In the genomic region with DNA sequence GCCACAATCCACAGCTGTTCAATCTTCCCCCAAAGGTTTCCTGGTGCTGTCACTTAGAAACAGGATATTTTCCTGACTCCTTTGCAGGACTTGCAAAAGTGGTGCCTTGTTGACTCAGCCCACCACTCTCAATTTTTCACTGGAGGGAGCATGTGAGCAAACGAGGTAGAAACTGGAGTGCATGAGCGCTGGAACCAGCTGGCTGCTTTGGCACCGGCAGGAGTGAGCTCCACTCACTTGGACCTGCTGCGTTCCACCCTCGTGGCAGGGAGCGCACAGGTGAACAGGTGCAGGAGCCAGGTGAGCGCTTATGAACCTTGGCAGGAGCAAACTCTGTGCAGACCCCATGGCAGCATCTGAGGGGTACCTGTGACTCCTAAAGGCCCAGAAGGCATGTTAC, we compare ENCODE assay signal across 2 cellular contexts.
TF ChIP-seq lines count a peak whose summit lies in the region.

No MANE protein-coding gene starts in this region.

TF ChIP-seq in WTC11, 78 proteins besides CTCF, POLR2A, EP300 and RAD21:
- TF ChIP-seq FOXK1 (CRISPR knock-in tag; IDR thresholded peaks at IDR 0.05) (no peak), ZNF317 (CRISPR knock-in tag; IDR thresholded peaks at IDR 0.05; ENCODE audit: borderline replicate concordance, low read depth) (0 out of 2 replicates have a peak, but pooled peaks have one; percentile 46), ZNF512 (CRISPR knock-in tag; IDR thresholded peaks at IDR 0.05; ENCODE audit: borderline replicate concordance) (no peak), MYBL2 (CRISPR knock-in tag; IDR thresholded peaks at IDR 0.05) (no peak), NFE2L1 (CRISPR knock-in tag; IDR thresholded peaks at IDR 0.05) (no peak), STAT6 (CRISPR knock-in tag; conservative IDR thresholded peaks at IDR 0.05; ENCODE audit: low read depth) (no peak), MXD4 (CRISPR knock-in tag; IDR thresholded peaks at IDR 0.05; ENCODE audit: borderline replicate concordance) (no peak)

TF ChIP-seq in HepG2, 621 proteins besides CTCF, POLR2A, EP300 and RAD21:
- TF ChIP-seq MTF1 (CRISPR knock-in tag; IDR thresholded peaks at IDR 0.05) (no peak), ZNF580 (CRISPR knock-in tag; IDR thresholded peaks at IDR 0.05; ENCODE audit: borderline replicate concordance, low read depth) (no peak), RFXAP (CRISPR knock-in tag; IDR thresholded peaks at IDR 0.05; ENCODE audit: borderline replicate concordance) (no peak), FOXA1 (IDR thresholded peaks at IDR 0.05) (no peak), FOXA1 (CRISPR knock-in tag; IDR thresholded peaks at IDR 0.05) (peak; percentile 77), ZNF503 (CRISPR knock-in tag; IDR thresholded peaks at IDR 0.05) (no peak), KDM5B (CRISPR knock-in tag; IDR thresholded peaks at IDR 0.05; ENCODE audit: borderline replicate concordance) (no peak), PITX1 (CRISPR knock-in tag; IDR thresholded peaks at IDR 0.05) (no peak), WIZ (CRISPR knock-in tag; IDR thresholded peaks at IDR 0.05) (no peak)
TF ChIP-seq in HepG2: peak in this region for 1.
